1 cellular context compared by ENCODE assay signal in genomic region chr5:179534431-179534830, GRCh38.
TF ChIP-seq lines count a peak whose summit lies in the region.

No MANE protein-coding gene starts in this region.

TF ChIP-seq in K562, 482 proteins besides CTCF, POLR2A, EP300 and RAD21 (continued from another document):
- no peak for TF ChIP-seq ZNF740 (CRISPR knock-in tag; IDR thresholded peaks at IDR 0.05)
- TF ChIP-seq ZNF740 (tag; IDR thresholded peaks at IDR 0.05) = no peak
- TF ChIP-seq KAT7 (CRISPR knock-in tag; IDR thresholded peaks at IDR 0.05; ENCODE audit: borderline replicate concordance) = no peak
- TF ChIP-seq HBP1 (CRISPR knock-in tag; IDR thresholded peaks at IDR 0.05) = no peak
- TF ChIP-seq ELK3 (CRISPR knock-in tag; IDR thresholded peaks at IDR 0.05) = no peak
- TF ChIP-seq HLTF (IDR thresholded peaks at IDR 0.05) = no peak
